ENCODE assay signal across 2 cellular contexts in the genomic region with DNA sequence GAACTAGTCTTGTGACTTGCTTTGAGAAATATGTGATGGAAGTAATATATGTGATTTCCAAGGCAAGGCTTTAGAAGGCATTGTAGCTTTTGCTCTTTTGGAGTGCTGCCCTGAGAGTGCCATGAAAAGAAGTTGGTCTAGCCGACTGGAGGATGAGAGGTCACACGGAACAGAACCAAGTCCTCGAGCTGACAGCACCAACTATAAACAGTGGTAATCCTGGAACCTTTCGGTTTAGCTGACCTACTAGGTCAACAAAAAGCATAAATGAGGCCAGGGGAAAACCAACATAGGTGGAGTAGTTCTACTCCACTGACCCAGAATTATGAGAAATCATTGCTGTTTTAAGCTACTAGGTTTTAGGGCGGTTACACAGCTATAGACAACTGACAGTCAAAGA.
TF ChIP-seq lines count a peak whose summit lies in the region.

No MANE protein-coding gene starts in this region.

TF ChIP-seq in SK-N-SH, 30 proteins besides CTCF, POLR2A, EP300 and RAD21 (continued from another document):
- TF ChIP-seq, protein P1, sequence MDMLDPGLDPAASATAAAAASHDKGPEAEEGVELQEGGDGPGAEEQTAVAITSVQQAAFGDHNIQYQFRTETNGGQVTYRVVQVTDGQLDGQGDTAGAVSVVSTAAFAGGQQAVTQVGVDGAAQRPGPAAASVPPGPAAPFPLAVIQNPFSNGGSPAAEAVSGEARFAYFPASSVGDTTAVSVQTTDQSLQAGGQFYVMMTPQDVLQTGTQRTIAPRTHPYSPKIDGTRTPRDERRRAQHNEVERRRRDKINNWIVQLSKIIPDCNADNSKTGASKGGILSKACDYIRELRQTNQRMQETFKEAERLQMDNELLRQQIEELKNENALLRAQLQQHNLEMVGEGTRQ (IDR thresholded peaks at IDR 0.05; ENCODE audit: borderline replicate concordance, low read depth, low read length), result no peak
- TF ChIP-seq, protein P2, sequence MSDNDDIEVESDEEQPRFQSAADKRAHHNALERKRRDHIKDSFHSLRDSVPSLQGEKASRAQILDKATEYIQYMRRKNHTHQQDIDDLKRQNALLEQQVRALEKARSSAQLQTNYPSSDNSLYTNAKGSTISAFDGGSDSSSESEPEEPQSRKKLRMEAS (IDR thresholded peaks at IDR 0.05; ENCODE audit: low read depth), result no peak
- TF ChIP-seq, protein P3, sequence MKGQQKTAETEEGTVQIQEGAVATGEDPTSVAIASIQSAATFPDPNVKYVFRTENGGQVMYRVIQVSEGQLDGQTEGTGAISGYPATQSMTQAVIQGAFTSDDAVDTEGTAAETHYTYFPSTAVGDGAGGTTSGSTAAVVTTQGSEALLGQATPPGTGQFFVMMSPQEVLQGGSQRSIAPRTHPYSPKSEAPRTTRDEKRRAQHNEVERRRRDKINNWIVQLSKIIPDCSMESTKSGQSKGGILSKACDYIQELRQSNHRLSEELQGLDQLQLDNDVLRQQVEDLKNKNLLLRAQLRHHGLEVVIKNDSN (IDR thresholded peaks at IDR 0.05; ENCODE audit: borderline replicate concordance, low read depth), result no peak
- no peak for TF ChIP-seq TEAD4 (IDR thresholded peaks at IDR 0.05; ENCODE audit: borderline replicate concordance, insufficient read depth)
- no peak for TF ChIP-seq MEF2A (IDR thresholded peaks at IDR 0.05; ENCODE audit: borderline replicate concordance, low read depth)
- TF ChIP-seq NRF1 (IDR thresholded peaks at IDR 0.05; ENCODE audit: low read depth, low read length), result no peak

TF ChIP-seq in SK-N-SH treated with all-trans-retinoic acid at 6 μM for 48 hours, 23 proteins besides CTCF, POLR2A, EP300 and RAD21 (continued from another document):
- no peak for TF ChIP-seq BACH2 (CRISPR knock-in tag; IDR thresholded peaks at IDR 0.05; ENCODE audit: borderline replicate concordance)
- no peak for TF ChIP-seq ZC3H10 (CRISPR knock-in tag; IDR thresholded peaks at IDR 0.05)
